12 cellular contexts compared by ENCODE assay signal in the genomic region with DNA sequence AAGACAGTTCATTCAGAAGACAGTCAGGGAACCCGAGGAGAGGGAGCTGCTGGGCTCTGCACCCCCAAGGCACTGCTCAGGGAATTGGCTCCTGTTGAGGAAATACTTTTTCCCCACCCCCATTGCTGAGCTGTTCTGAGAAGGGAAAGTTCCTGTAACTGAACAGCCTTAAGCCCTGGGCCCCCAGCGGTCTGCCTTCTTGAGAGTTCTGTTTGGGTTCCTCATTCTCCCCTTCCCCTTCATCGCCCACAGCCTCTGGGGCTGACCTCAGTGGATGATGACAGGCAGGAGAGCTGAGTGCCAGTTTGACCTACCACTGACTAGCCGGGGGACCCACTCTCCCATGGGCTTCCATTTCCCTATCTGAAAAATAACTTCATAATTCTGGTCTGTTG. TPM values are rescaled to one million over a fixed set of nuclear protein-coding genes. Genes with fewer than 3 reads are reported as not detected.
DNase-seq lines count a peak whose midpoint lies in the region; ATAC-seq, FAIRE-seq and TF ChIP-seq lines count a peak whose summit lies in the region.
"Had no signal": no experiment of that assay in that cellular context is flagged by ENCODE, and none has a peak within 500 bp of the region (broad histone marks: within the 10 kb centered on the region; RNA-seq: fewer than 3 reads in every experiment).

No MANE protein-coding gene starts in this region.

- H3K4me3 Mint-ChIP-seq in astrocyte (ENCODE audit: unreplicated experiment): no peak overlapping the region
- no peak overlapping the region for H3K4me3 Mint-ChIP-seq in natural killer cell
- H3K4me3 Mint-ChIP-seq in activated T-helper 2 cell treated with anti-CD3 and anti-CD28 coated beads, Interferon-gamma antibody, Interleukin-2, Interleukin-4, amounts not matched to agents 10 μg/mL and 5 μg/mL and 100 μg/mL, durations not matched to agents 14 hours and 24 hours and 36 hours (ENCODE audit: low read depth): no peak overlapping the region
- H3K4me3 Mint-ChIP-seq: CD8-positive, alpha-beta memory T cell; neural crest cell had no signal

- WGBS in suprapubic skin: 57% methylated on average over 4 of the region's 4 CpGs

- FAIRE-seq in astrocyte (lab: Jason Lieb, UNC): no peak

- no peak for TF ChIP-seq POLR2A in suprapubic skin (IDR thresholded peaks at IDR 0.05)

- no peak overlapping the region for H3K9ac ChIP-seq in astrocyte (ENCODE audit: low read length)

- H3K79me2 ChIP-seq in astrocyte (ENCODE audit: insufficient read depth, low read length): no peaks in the 10 kb centered on the region

- H3K4me1 Mint-ChIP-seq in astrocyte (ENCODE audit: low read depth, unreplicated experiment): peaks cover 5% of the 10 kb centered on the region
- H3K4me1 Mint-ChIP-seq in natural killer cell: no peaks in the 10 kb centered on the region
- H3K4me1 Mint-ChIP-seq in activated T-helper 2 cell treated with anti-CD3 and anti-CD28 coated beads, Interferon-gamma antibody, Interleukin-2, Interleukin-4, amounts not matched to agents 10 μg/mL and 5 μg/mL and 100 μg/mL, durations not matched to agents 14 hours and 24 hours and 36 hours (ENCODE audit: low read depth): peaks cover 12% of the 10 kb centered on the region
- H3K4me1 Mint-ChIP-seq: CD8-positive, alpha-beta memory T cell; neural crest cell had no signal

- H3K9me3 ChIP-seq in astrocyte (ENCODE audit: insufficient read depth, low read depth, low read length) (no peaks in the 10 kb centered on the region), suprapubic skin (no peaks in the 10 kb centered on the region)

- intact Hi-C loops in natural killer cell (cut with micrococcal nuclease): no loop called here
- intact Hi-C loops in activated T-helper 2 cell treated with anti-CD3 and anti-CD28 coated beads, Interferon-gamma antibody, Interleukin-2, Interleukin-4, amounts not matched to agents 10 μg/mL and 5 μg/mL and 100 μg/mL, durations not matched to agents 14 hours and 24 hours and 36 hours (cut with micrococcal nuclease): no loop called here

- H3K9me3 Mint-ChIP-seq in astrocyte (ENCODE audit: unreplicated experiment) (peaks cover 6% of the 10 kb centered on the region), natural killer cell (no peaks in the 10 kb centered on the region)
- no peaks in the 10 kb centered on the region for H3K9me3 Mint-ChIP-seq in activated T-helper 2 cell treated with anti-CD3 and anti-CD28 coated beads, Interferon-gamma antibody, Interleukin-2, Interleukin-4, amounts not matched to agents 10 μg/mL and 5 μg/mL and 100 μg/mL, durations not matched to agents 14 hours and 24 hours and 36 hours
- H3K9me3 Mint-ChIP-seq: neural crest cell had no signal

- H3K4me3 ChIP-seq in astrocyte (ENCODE audit: insufficient read depth, low read depth, low read length) (no peak overlapping the region), suprapubic skin (no peak overlapping the region)

- no peak for TF ChIP-seq CTCF in astrocyte (IDR thresholded peaks at IDR 0.05; ENCODE audit: insufficient read depth, low read depth, low read length)
- TF ChIP-seq CTCF in natural killer cell (IDR thresholded peaks at IDR 0.05): no peak
- TF ChIP-seq CTCF in suprapubic skin (IDR thresholded peaks at IDR 0.05): no peak

- H3K27ac Mint-ChIP-seq in astrocyte (ENCODE audit: unreplicated experiment) (peak overlapping the region; percentile 41), natural killer cell (no peak overlapping the region)
- H3K27ac Mint-ChIP-seq in activated T-helper 2 cell treated with anti-CD3 and anti-CD28 coated beads, Interferon-gamma antibody, Interleukin-2, Interleukin-4, amounts not matched to agents 10 μg/mL and 5 μg/mL and 100 μg/mL, durations not matched to agents 14 hours and 24 hours and 36 hours: no peak overlapping the region

- no peak overlapping the region for H3K4me2 ChIP-seq in astrocyte (ENCODE audit: low read length)

- H2AFZ ChIP-seq in astrocyte (ENCODE audit: low read depth, low read length): no peak overlapping the region

- H3K27ac ChIP-seq in astrocyte (ENCODE audit: low read depth, low read length): no peak overlapping the region
- no peak overlapping the region for H3K27ac ChIP-seq in suprapubic skin

- TF ChIP-seq EP300 in suprapubic skin (IDR thresholded peaks at IDR 0.05): no peak

- H3K36me3 ChIP-seq in astrocyte (ENCODE audit: insufficient read depth, low read length) (no peaks in the 10 kb centered on the region), suprapubic skin (no peaks in the 10 kb centered on the region)

- H3K4me1 ChIP-seq in astrocyte (ENCODE audit: insufficient read depth, low read length) (no peaks in the 10 kb centered on the region), suprapubic skin (no peaks in the 10 kb centered on the region)

- DNase-seq in CD1c-positive myeloid dendritic cell (ENCODE audit: extremely low spot score): peak; percentile 98
- DNase-seq in astrocyte (ENCODE audit: low read depth): no peak
- no peak for DNase-seq in natural killer cell
- no peak for DNase-seq in AG20443 (ENCODE audit: low spot score)
- no peak for DNase-seq in NCI-H2196 (lab: John Stamatoyannopoulos, UW; ENCODE audit: unreplicated experiment)
- no peak for DNase-seq in suprapubic skin (ENCODE audit: low spot score in 2 of 2)
- DNase-seq in activated T-helper 2 cell treated with anti-CD3 and anti-CD28 coated beads, Interferon-gamma antibody, Interleukin-2, Interleukin-4, amounts not matched to agents 10 μg/mL and 5 μg/mL and 100 μg/mL, durations not matched to agents 14 hours and 24 hours and 36 hours (ENCODE audit: low spot score): no peak
- DNase-seq: CD8-positive, alpha-beta memory T cell; foreskin fibroblast had no signal

- ATAC-seq in HG03432 (IDR thresholded peaks at IDR 0.05; ENCODE audit: unreplicated experiment): peak; percentile 56
- ATAC-seq in natural killer cell: peak; percentile 20 to 73 (median 21)

- H3K27me3 Mint-ChIP-seq in astrocyte (ENCODE audit: low read depth, unreplicated experiment) (peaks cover 41% of the 10 kb centered on the region), natural killer cell (ENCODE audit: low read depth in 2 of 2) (peaks cover 23 to 51% of the 10 kb centered on the region in 2 donors)
- H3K27me3 Mint-ChIP-seq in activated T-helper 2 cell treated with anti-CD3 and anti-CD28 coated beads, Interferon-gamma antibody, Interleukin-2, Interleukin-4, amounts not matched to agents 10 μg/mL and 5 μg/mL and 100 μg/mL, durations not matched to agents 14 hours and 24 hours and 36 hours (ENCODE audit: low read depth): peaks cover 22% of the 10 kb centered on the region

- H3K36me3 Mint-ChIP-seq in astrocyte (ENCODE audit: low read depth, unreplicated experiment) (peaks cover 3% of the 10 kb centered on the region), natural killer cell (no peaks in the 10 kb centered on the region)
- H3K36me3 Mint-ChIP-seq in activated T-helper 2 cell treated with anti-CD3 and anti-CD28 coated beads, Interferon-gamma antibody, Interleukin-2, Interleukin-4, amounts not matched to agents 10 μg/mL and 5 μg/mL and 100 μg/mL, durations not matched to agents 14 hours and 24 hours and 36 hours (ENCODE audit: low read depth): no peaks in the 10 kb centered on the region
- H3K36me3 Mint-ChIP-seq: CD8-positive, alpha-beta memory T cell had no signal

- H3K27me3 ChIP-seq in astrocyte (ENCODE audit: insufficient read depth, low read length) (peaks cover 15% of the 10 kb centered on the region), suprapubic skin (peaks cover 40% of the 10 kb centered on the region)

- H4K20me1 ChIP-seq in astrocyte (ENCODE audit: insufficient read depth, low read length): no peaks in the 10 kb centered on the region

RNA-seq across cellular contexts. Expression of a gene that starts 10.7 kb away (rescaled TPM):
- total RNA-seq in astrocyte: 0.34 and 0.53 TPM in 2 replicates
- total RNA-seq in natural killer cell: 10 to 100 TPM in 2 of 3 donors, 1 to 10 TPM in 1; 6.3 to 31.6 (median 12.4) TPM
- total RNA-seq in suprapubic skin: 1 to 10 TPM; 5.0 to 10.0 (median 6.6) TPM
- not detected in 2 replicates for total RNA-seq in activated T-helper 2 cell treated with anti-CD3 and anti-CD28 coated beads, Interferon-gamma antibody, Interleukin-2, Interleukin-4, amounts not matched to agents 10 μg/mL and 5 μg/mL and 100 μg/mL, durations not matched to agents 14 hours and 24 hours and 36 hours
- total RNA-seq: MCF 10A, neural crest cell had no signal

RNA-seq across cellular contexts. Expression of a gene that starts 46.7 kb away (rescaled TPM):
- total RNA-seq in astrocyte (64.0 and 71.8 TPM in 2 replicates), natural killer cell (10 to 100 TPM; 35.8 to 42.8 (median 41.2) TPM), suprapubic skin (10 to 100 TPM; 45.5 to 54.9 (median 51.6) TPM)
- total RNA-seq in activated T-helper 2 cell treated with anti-CD3 and anti-CD28 coated beads, Interferon-gamma antibody, Interleukin-2, Interleukin-4, amounts not matched to agents 10 μg/mL and 5 μg/mL and 100 μg/mL, durations not matched to agents 14 hours and 24 hours and 36 hours: 47.7 and 49.2 TPM in 2 replicates

RNA-seq across cellular contexts. Expression of a gene that starts 52.5 kb away (rescaled TPM):
- total RNA-seq in astrocyte (0.11 TPM in 1 of 2 replicates, not detected in the other), natural killer cell (not detected), suprapubic skin (1 to 10 TPM in 3 of 4 donors, under 1 TPM in 1; 0.62 to 3.4 (median 1.4) TPM)
- not detected in 2 replicates for total RNA-seq in activated T-helper 2 cell treated with anti-CD3 and anti-CD28 coated beads, Interferon-gamma antibody, Interleukin-2, Interleukin-4, amounts not matched to agents 10 μg/mL and 5 μg/mL and 100 μg/mL, durations not matched to agents 14 hours and 24 hours and 36 hours
- total RNA-seq: CD8-positive, alpha-beta memory T cell; MCF 10A had no signal
